In the genomic region with DNA sequence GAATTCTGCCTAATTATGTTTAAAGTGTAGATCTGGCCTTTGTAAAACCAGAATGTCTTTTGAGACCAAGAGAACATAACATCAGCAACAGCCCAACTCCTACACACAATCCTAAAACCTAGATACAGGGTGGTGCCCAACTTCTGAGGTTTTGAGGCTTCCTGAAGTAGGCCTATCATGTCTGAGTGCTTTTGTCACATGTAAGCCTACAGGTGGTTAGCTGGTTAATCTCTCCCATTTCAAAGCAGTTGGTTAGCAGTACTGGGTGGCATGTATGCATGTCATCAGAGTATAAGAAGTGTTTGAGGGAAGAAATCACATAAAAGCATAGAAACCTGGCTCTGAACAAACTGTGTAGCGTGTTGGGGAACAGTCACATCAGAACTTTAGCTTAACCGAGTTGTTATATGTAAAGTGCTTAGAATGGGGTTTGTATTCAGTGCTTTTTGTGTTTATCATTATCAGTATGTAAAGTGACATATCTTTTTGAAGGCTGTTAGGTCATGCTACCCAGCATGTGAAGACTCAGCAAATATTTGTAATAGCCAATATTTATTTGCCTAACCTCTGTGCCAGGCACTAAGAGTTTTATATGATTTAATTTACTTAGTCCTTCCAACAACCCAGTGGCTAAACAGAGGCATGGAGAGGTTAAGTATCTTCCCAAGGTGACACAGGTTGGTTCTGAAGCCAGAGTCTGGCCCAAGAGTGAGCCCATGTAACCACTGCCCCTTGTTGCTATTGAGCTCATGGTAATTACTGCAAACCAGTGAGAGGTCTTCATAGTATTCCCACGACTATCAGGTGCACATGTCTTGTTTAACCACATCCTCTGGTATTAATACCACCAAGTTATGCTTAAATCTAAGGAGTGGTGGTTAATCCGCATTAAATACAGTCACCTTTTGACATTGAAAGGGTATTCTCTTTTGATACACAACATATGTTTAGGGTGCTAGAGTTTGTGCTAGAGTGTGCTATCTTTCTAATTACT, we compare ENCODE assay signal across 8 cellular contexts. TPM values are rescaled to one million over a fixed set of nuclear protein-coding genes. Genes with fewer than 3 reads are reported as not detected.
A peak's percentile ranks its signal among the peaks of the same experiment; 100 is the strongest.
DNase-seq lines count a peak whose midpoint lies in the region; ATAC-seq and TF ChIP-seq lines count a peak whose summit lies in the region.

No MANE protein-coding gene starts in this region.

- peaks cover 31% of the 10 kb centered on the region for H3K36me3 Mint-ChIP-seq in activated naive CD4-positive, alpha-beta T cell treated with anti-CD3 and anti-CD28 coated beads, Interleukin-2, amount 10 ng/mL, durations not matched to agents 7 days and 5 days
- no peaks in the 10 kb centered on the region for H3K36me3 Mint-ChIP-seq in naive B cell

- DNase-seq in GM19238 (ENCODE audit: insufficient read length, low spot score) (peak; percentile 11), LNCaP clone FGC (ENCODE audit: low read depth) (peak; percentile 92), naive B cell (peak; percentile 35), COLO668 (lab: John Stamatoyannopoulos, UW; ENCODE audit: unreplicated experiment) (no peak), SKM-1 (lab: John Stamatoyannopoulos, UW; ENCODE audit: unreplicated experiment) (no peak)
- peak; percentile 72 for DNase-seq in activated naive CD4-positive, alpha-beta T cell treated with anti-CD3 and anti-CD28 coated beads, Interleukin-2, amount 10 ng/mL, durations not matched to agents 7 days and 5 days

- no peaks in the 10 kb centered on the region for H3K27me3 ChIP-seq in ACC112 (ENCODE audit: insufficient read depth, low read length)

- no peak for TF ChIP-seq CTCF in LNCaP clone FGC (IDR thresholded peaks at IDR 0.05; ENCODE audit: control insufficient read depth, extremely low read depth, insufficient read depth)

- H3K4me3 Mint-ChIP-seq in activated naive CD4-positive, alpha-beta T cell treated with anti-CD3 and anti-CD28 coated beads, Interleukin-2, amount 10 ng/mL, durations not matched to agents 7 days and 5 days: peak overlapping the region; percentile 100
- H3K4me3 Mint-ChIP-seq in naive B cell: peak overlapping the region in 3 of 8 donors; percentile 15 to 76 (median 59)

- H3K4me1 ChIP-seq in ACC112 (ENCODE audit: control insufficient read depth, insufficient read depth, low read length, unreplicated experiment): peaks cover 23% of the 10 kb centered on the region

- peak overlapping the region; percentile 96 for H3K27ac Mint-ChIP-seq in activated naive CD4-positive, alpha-beta T cell treated with anti-CD3 and anti-CD28 coated beads, Interleukin-2, amount 10 ng/mL, durations not matched to agents 7 days and 5 days
- peak overlapping the region in 2 of 6 donors; percentile 83 to 89 for H3K27ac Mint-ChIP-seq in naive B cell

- H3K27me3 Mint-ChIP-seq in activated naive CD4-positive, alpha-beta T cell treated with anti-CD3 and anti-CD28 coated beads, Interleukin-2, amount 10 ng/mL, durations not matched to agents 7 days and 5 days: no peaks in the 10 kb centered on the region
- H3K27me3 Mint-ChIP-seq in naive B cell: no peaks in the 10 kb centered on the region

- CTCF ChIA-PET in activated naive CD4-positive, alpha-beta T cell treated with anti-CD3 and anti-CD28 coated beads, Interleukin-2, amount 10 ng/mL, durations not matched to agents 7 days and 5 days (lab: Charles Lee): interaction anchor here (1.2 to 3.4 kb wide), 4 partner anchors 31 to 126 kb away, joined by 3 to 9 read pairs (median 5); no protein-coding TSS in a partner anchor

- H3K4me1 Mint-ChIP-seq in activated naive CD4-positive, alpha-beta T cell treated with anti-CD3 and anti-CD28 coated beads, Interleukin-2, amount 10 ng/mL, durations not matched to agents 7 days and 5 days: peaks cover 54% of the 10 kb centered on the region
- H3K4me1 Mint-ChIP-seq in naive B cell: peaks cover 30 to 61% (median 51%) of the 10 kb centered on the region in 3 donors

- H3K9me3 Mint-ChIP-seq in activated naive CD4-positive, alpha-beta T cell treated with anti-CD3 and anti-CD28 coated beads, Interleukin-2, amount 10 ng/mL, durations not matched to agents 7 days and 5 days: no peaks in the 10 kb centered on the region
- no peaks in the 10 kb centered on the region for H3K9me3 Mint-ChIP-seq in naive B cell

- peak overlapping the region; percentile 79 for H3K4me3 ChIP-seq in ACC112 (ENCODE audit: low read depth, low read length)
- H3K4me3 ChIP-seq in LNCaP clone FGC (ENCODE audit: low read depth, low read length): peak overlapping the region; percentile 19

- no peak overlapping the region for H2AFZ ChIP-seq in ACC112 (ENCODE audit: low read length, unreplicated experiment)

- H3K79me2 ChIP-seq in ACC112 (ENCODE audit: control insufficient read depth, insufficient read depth, low read length, unreplicated experiment): peaks cover 70% of the 10 kb centered on the region

- no peaks in the 10 kb centered on the region for H3K36me3 ChIP-seq in ACC112 (ENCODE audit: insufficient read depth, low read length)

- H3K27ac ChIP-seq in ACC112 (ENCODE audit: low read depth, low read length): no peak overlapping the region

- ATAC-seq in naive B cell (ENCODE audit: low read depth in 2 of 2) (no peak), GM21360 (IDR thresholded peaks at IDR 0.05; ENCODE audit: unreplicated experiment) (no peak)

RNA-seq across cellular contexts. Expression of gene ADD3, which starts 2.6 kb away (rescaled TPM):
- polyA plus RNA-seq in naive B cell (ENCODE audit: low read depth in 6 of 6): 100 to 1,000 TPM; 322 to 394 (median 366) TPM

Comparison
In these comparisons a context has a peak if more than half of its experiments do, and no peak if none do; other contexts are left out.
1. DNase-seq: peak in GM19238 (single experiment), LNCaP clone FGC (single experiment), activated naive CD4-positive, alpha-beta T cell treated with anti-CD3 and anti-CD28 coated beads, Interleukin-2, amount 10 ng/mL, durations not matched to agents 7 days and 5 days (single experiment) and naive B cell (single experiment); none in COLO668 (single experiment) and SKM-1 (single experiment).